1 cellular context compared by ENCODE assay signal in the genomic region with DNA sequence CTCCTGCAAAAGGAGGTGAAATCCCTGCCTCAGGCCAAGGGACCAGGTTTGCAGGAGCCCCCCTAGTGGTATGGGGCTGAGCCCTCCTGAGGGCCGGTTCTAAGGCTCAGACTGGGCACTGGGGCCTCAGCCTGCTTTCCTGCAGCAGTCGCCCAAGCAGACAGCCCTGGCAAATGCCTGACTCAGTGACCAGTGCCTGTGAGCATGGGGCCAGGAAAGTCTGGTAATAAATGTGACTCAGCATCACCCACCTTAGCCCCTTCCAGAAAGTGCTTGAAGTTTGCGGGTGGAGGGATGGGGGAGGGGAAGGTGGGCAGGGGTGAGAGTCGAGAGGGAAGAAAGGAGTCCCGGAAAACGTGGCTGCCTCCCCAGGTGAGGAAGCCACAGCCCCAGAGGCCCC.
TF ChIP-seq lines count a peak whose summit lies in the region.

No MANE protein-coding gene starts in this region.

TF ChIP-seq in IMR-90, 13 proteins besides CTCF, POLR2A, EP300 and RAD21:
- 0 out of 2 replicates have a peak, but pooled peaks have one; percentile 10 for TF ChIP-seq FOS (IDR thresholded peaks at IDR 0.05; ENCODE audit: low read depth, low read length)
- no peak; the same call in 1 of the 2 replicates for TF ChIP-seq MAZ (IDR thresholded peaks at IDR 0.05; ENCODE audit: borderline replicate concordance, low read depth, low read length)
- TF ChIP-seq RFX5 (IDR thresholded peaks at IDR 0.05; ENCODE audit: low read depth, low read length) = no peak
- TF ChIP-seq BHLHE40 (IDR thresholded peaks at IDR 0.05; ENCODE audit: low read depth, low read length) = no peak
- TF ChIP-seq MXI1 (IDR thresholded peaks at IDR 0.05; ENCODE audit: borderline replicate concordance, low read depth, low read length) = no peak
- TF ChIP-seq USF2 (IDR thresholded peaks at IDR 0.05; ENCODE audit: low read depth, low read length) = no peak
